ENCODE assay signal across 18 cellular contexts in the genomic region with DNA sequence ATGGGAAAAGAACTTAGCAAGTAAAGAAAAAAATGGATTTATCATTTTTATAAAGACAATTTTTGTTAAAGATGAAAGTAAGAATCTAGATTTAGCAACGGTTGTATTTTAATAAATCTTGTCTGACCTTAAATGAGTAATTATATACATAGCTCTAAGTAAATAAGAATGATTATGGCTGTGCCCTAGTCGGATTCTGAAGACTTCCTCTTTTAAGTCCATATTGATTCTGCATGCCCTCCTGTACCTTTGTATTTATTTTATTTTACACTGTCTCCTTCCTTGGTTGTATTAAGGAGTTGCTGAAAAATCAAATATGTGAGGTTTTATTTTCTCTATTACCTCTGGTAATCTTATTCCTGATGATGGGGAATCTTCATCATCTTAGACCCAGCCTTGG.
"Had no signal": no experiment of that assay in that cellular context is flagged by ENCODE, and none has a peak within 500 bp of the region (broad histone marks: within the 10 kb centered on the region; RNA-seq: fewer than 3 reads in every experiment).

No MANE protein-coding gene starts in this region.

- H3K9me3 Mint-ChIP-seq: activated CD4-positive, alpha-beta T cell treated with anti-CD3 and anti-CD28 coated beads, Interleukin-2, amount 10 ng/mL, durations not matched to agents 24 days and 14 days had no signal

- H3K4me3 ChIP-seq: right lobe of liver, skin epidermis, stomach, suprapubic skin, tibial nerve had no signal

- H3K4me1 ChIP-seq: foreskin keratinocyte, right lobe of liver had no signal

- H3K27me3 Mint-ChIP-seq: activated CD4-positive, alpha-beta T cell treated with anti-CD3 and anti-CD28 coated beads, Interleukin-2, amount 10 ng/mL, durations not matched to agents 24 days and 14 days had no signal

- FAIRE-seq: astrocyte had no signal

- H3K27ac ChIP-seq: foreskin keratinocyte, right lobe of liver, skin epidermis, stomach, suprapubic skin, tibial nerve had no signal

- H3K27me3 ChIP-seq: foreskin keratinocyte, right lobe of liver, stomach, suprapubic skin, tibial nerve had no signal

- H3K4me3 Mint-ChIP-seq: activated CD4-positive, alpha-beta T cell treated with anti-CD3 and anti-CD28 coated beads, Interleukin-2, amount 10 ng/mL, durations not matched to agents 24 days and 14 days had no signal

- DNase-seq: activated CD4-positive, alpha-beta T cell treated with anti-CD3 and anti-CD28 coated beads, Interleukin-2, amount 10 ng/mL, durations not matched to agents 24 days and 14 days; activated CD4-positive, CD25-positive, alpha-beta regulatory T cell; activated gamma-delta T cell; activated naive CD4-positive, alpha-beta T cell treated with anti-CD3 and anti-CD28 coated beads, Interleukin-2, amount 50 U/mL, for 16 hours; activated T-cell treated with anti-CD3 and anti-CD28 coated beads, Interleukin-2, amount 50 U/mL, for 48 hours; central memory CD4-positive, alpha-beta T cell; dermis blood vessel endothelial cell; effector CD8-positive, alpha-beta T cell; foreskin keratinocyte; hippocampal formation; occipital lobe; right lobe of liver; stimulated activated CD4-positive, alpha-beta T cell treated with anti-CD3 and anti-CD28 coated beads, Interleukin-1b, Interleukin-23, amount 100 ng/mL, for 48 hours; stomach had no signal

- H3K27ac Mint-ChIP-seq: activated CD4-positive, alpha-beta T cell treated with anti-CD3 and anti-CD28 coated beads, Interleukin-2, amount 10 ng/mL, durations not matched to agents 24 days and 14 days had no signal

- ATAC-seq: foreskin keratinocyte, right lobe of liver had no signal
